8 cellular contexts compared by ENCODE assay signal in genomic region chr16:25707982-25708583, GRCh38. TPM values are rescaled to one million over a fixed set of nuclear protein-coding genes. Genes with fewer than 3 reads are reported as not detected.
DNase-seq lines count a peak whose midpoint lies in the region; ATAC-seq, FAIRE-seq and TF ChIP-seq lines count a peak whose summit lies in the region.

No MANE protein-coding gene starts in this region.

- H3K4me1 ChIP-seq in small intestine (ENCODE audit: control insufficient read depth in 2 of 2, insufficient read depth in 1 of 2, low read depth in 1 of 2, low read length in 1 of 2) (no peaks in the 10 kb centered on the region), thyroid gland (no peaks in the 10 kb centered on the region)

- H3K27ac ChIP-seq in small intestine (ENCODE audit: low read depth in 1 of 2, low read length in 1 of 2) (no peak overlapping the region), thyroid gland (no peak overlapping the region)

- peak; percentile 12 to 17 for DNase-seq in activated T-cell treated with anti-CD3 and anti-CD28 coated beads, Interleukin-2, amount 50 U/mL, for 72 hours
- no peak for DNase-seq in activated T-cell treated with anti-CD3 and anti-CD28 coated beads for 4 hours
- DNase-seq in NB4 (ENCODE audit: low read depth): peak; percentile 45
- DNase-seq in choroid plexus epithelial cell (ENCODE audit: low read depth): peak; percentile 7
- peak; percentile 51 for DNase-seq in small intestine
- no peak for DNase-seq in kidney glomerular epithelial cell (lab: John Stamatoyannopoulos, UW)
- DNase-seq in thyroid gland: no peak

- H3K4me3 Mint-ChIP-seq in activated T-cell treated with anti-CD3 and anti-CD28 coated beads, Interleukin-2, amount 50 U/mL, for 72 hours: no peak overlapping the region

- TF ChIP-seq CTCF in NB4 (IDR thresholded peaks at IDR 0.05; ENCODE audit: low read depth, low read length): peak; percentile 65
- TF ChIP-seq CTCF in choroid plexus epithelial cell (conservative IDR thresholded peaks at IDR 0.05; ENCODE audit: low read depth, low read length): peak; percentile 33
- no peak for TF ChIP-seq CTCF in thyroid gland (IDR thresholded peaks at IDR 0.05)

- no peaks in the 10 kb centered on the region for H3K27me3 Mint-ChIP-seq in activated T-cell treated with anti-CD3 and anti-CD28 coated beads, Interleukin-2, amount 50 U/mL, for 72 hours (ENCODE audit: low read depth)

- no peaks in the 10 kb centered on the region for H3K36me3 Mint-ChIP-seq in activated T-cell treated with anti-CD3 and anti-CD28 coated beads, Interleukin-2, amount 50 U/mL, for 72 hours (ENCODE audit: insufficient read depth in 2 of 2)

- no peak overlapping the region for H3K27ac Mint-ChIP-seq in activated T-cell treated with anti-CD3 and anti-CD28 coated beads, Interleukin-2, amount 50 U/mL, for 72 hours

- intact Hi-C loops in thyroid gland (cut with DNase I): loop anchor here (10.0 kb wide), 1 partner anchor 57 kb away; no protein-coding TSS in a partner anchor

- H3K9me3 ChIP-seq in small intestine (ENCODE audit: control insufficient read depth, low read depth) (no peaks in the 10 kb centered on the region), thyroid gland (no peaks in the 10 kb centered on the region)

- H3K27me3 ChIP-seq in small intestine (ENCODE audit: control insufficient read depth in 2 of 2, insufficient read depth in 2 of 2, low read length in 2 of 2): peaks cover 0 to 3% of the 10 kb centered on the region in 2 donors
- no peaks in the 10 kb centered on the region for H3K27me3 ChIP-seq in thyroid gland

- no peak overlapping the region for H3K4me3 ChIP-seq in NB4 (ENCODE audit: low read depth, low read length)
- no peak overlapping the region for H3K4me3 ChIP-seq in choroid plexus epithelial cell (ENCODE audit: low read depth, low read length)
- H3K4me3 ChIP-seq in small intestine (ENCODE audit: low read depth in 1 of 2, low read length in 2 of 2): no peak overlapping the region
- no peak overlapping the region for H3K4me3 ChIP-seq in thyroid gland (replicated peaks in 1 of 3)

- H3K9me3 Mint-ChIP-seq in activated T-cell treated with anti-CD3 and anti-CD28 coated beads, Interleukin-2, amount 50 U/mL, for 72 hours: no peaks in the 10 kb centered on the region

- H3K36me3 ChIP-seq in small intestine (ENCODE audit: control insufficient read depth in 2 of 2, insufficient read depth in 2 of 2, low read length in 2 of 2): no peaks in the 10 kb centered on the region
- H3K36me3 ChIP-seq in thyroid gland: no peaks in the 10 kb centered on the region

- 15 to 30% (median 24%) methylated on average over 3 of the region's 3 CpGs for WGBS in small intestine, 3 donors
- 39 to 44% methylated on average over 3 of the region's 3 CpGs for WGBS in thyroid gland, 2 donors

- no peak for ATAC-seq in activated T-cell treated with anti-CD3 and anti-CD28 coated beads, Interleukin-2, amount 50 U/mL, for 72 hours (replicated peaks in 1 of 2)
- no peak for ATAC-seq in HG03280 (IDR thresholded peaks at IDR 0.05; ENCODE audit: unreplicated experiment)

- H3K4me1 Mint-ChIP-seq in activated T-cell treated with anti-CD3 and anti-CD28 coated beads, Interleukin-2, amount 50 U/mL, for 72 hours (ENCODE audit: low read depth): no peaks in the 10 kb centered on the region

- TF ChIP-seq POLR2A in NB4 (IDR thresholded peaks at IDR 0.05; ENCODE audit: extremely low read depth, insufficient read length) (no peak), thyroid gland (IDR thresholded peaks at IDR 0.05) (no peak)

- no peak for FAIRE-seq in small intestine (lab: Jason Lieb, UNC)

RNA-seq across cellular contexts. Expression of gene HS3ST4, which starts 16.3 kb away (rescaled TPM):
- not detected for total RNA-seq in activated T-cell treated with anti-CD3 and anti-CD28 coated beads, Interleukin-2, amount 50 U/mL, for 72 hours
- polyA plus RNA-seq in small intestine: under 1 TPM in 1 of 3 donors, not detected in 2; 0.04 TPM
- total RNA-seq in thyroid gland: under 1 TPM in 1 of 4 donors, not detected in 3; 0.11 TPM

Comparison
In these comparisons a context has a peak if more than half of its experiments do, and no peak if none do; other contexts are left out.
1. DNase-seq: peak in activated T-cell treated with anti-CD3 and anti-CD28 coated beads, Interleukin-2, amount 50 U/mL, for 72 hours (2 of 2), NB4 (single experiment), choroid plexus epithelial cell (single experiment) and small intestine (single experiment); none in activated T-cell treated with anti-CD3 and anti-CD28 coated beads for 4 hours (single experiment), kidney glomerular epithelial cell (single experiment) and thyroid gland (0 of 2).
2. CTCF ChIP-seq: peak in NB4 (single experiment) and choroid plexus epithelial cell (single experiment); none in thyroid gland (0 of 6).